In genomic region chr12:57522019-57522886, GRCh38 we compare ENCODE assay signal across 8 cellular contexts. TPM values are rescaled to one million over a fixed set of nuclear protein-coding genes. Genes with fewer than 3 reads are reported as not detected.
DNase-seq lines count a peak whose midpoint lies in the region; ATAC-seq and TF ChIP-seq lines count a peak whose summit lies in the region.

MBD6 (plus strand) TSS chr12:57522824; CDS start chr12:57524304, 1,480 bp downstream.

- peaks cover 58% of the 10 kb centered on the region for H3K4me1 Mint-ChIP-seq in activated B cell treated with CpG ODN at 0.5 μM for 24 hours

- H3K9me3 ChIP-seq in AG04450 (ENCODE audit: control insufficient read depth, insufficient read depth, low read length) = peaks cover 5% of the 10 kb centered on the region; the same call in 1 of the 2 replicates

- H3K4me3 ChIP-seq in AG04450 (ENCODE audit: low read depth, low read length) = peak within 1 kb of the TSS; percentile 93
- peak within 1 kb of the TSS; percentile 84 to 86 for H3K4me3 ChIP-seq in cardiac fibroblast (replicated peaks in 1 of 2; ENCODE audit: low read depth in 2 of 2, low read length in 2 of 2)

- ATAC-seq in GM18907 (IDR thresholded peaks at IDR 0.05; ENCODE audit: unreplicated experiment) (peak; percentile 41), HG03139 (IDR thresholded peaks at IDR 0.05; ENCODE audit: unreplicated experiment) (peak; percentile 35), activated B cell treated with CpG ODN at 0.5 μM for 24 hours (ENCODE audit: low read depth) (peak; percentile 34)

- TF ChIP-seq CTCF in AG04450 (IDR thresholded peaks at IDR 0.05; ENCODE audit: low read depth, low read length) (no peak), activated B cell treated with CpG ODN at 0.5 μM for 24 hours (IDR thresholded peaks at IDR 0.05) (no peak), cardiac fibroblast (IDR thresholded peaks at IDR 0.05; ENCODE audit: low read depth, low read length) (no peak)

- CTCF ChIA-PET in AG04450 (lab: Charles Lee) = no interaction called here
- CTCF ChIA-PET in activated B cell treated with CpG ODN at 0.5 μM for 24 hours (lab: Charles Lee) = no interaction called here

- H3K36me3 Mint-ChIP-seq in activated B cell treated with CpG ODN at 0.5 μM for 24 hours (ENCODE audit: low read depth) = peaks cover 60% of the 10 kb centered on the region

- no peaks in the 10 kb centered on the region for H3K27me3 ChIP-seq in AG04450 (ENCODE audit: control insufficient read depth, insufficient read depth, low read length)

- no peaks in the 10 kb centered on the region for H3K27me3 Mint-ChIP-seq in activated B cell treated with CpG ODN at 0.5 μM for 24 hours

- peak within 1 kb of the TSS; percentile 98 for H3K4me3 Mint-ChIP-seq in activated B cell treated with CpG ODN at 0.5 μM for 24 hours

- DNase-seq in AG04450 (ENCODE audit: low read depth, low spot score) (peak; percentile 89), NCI-H345 (lab: John Stamatoyannopoulos, UW) (peak; percentile 85), activated B cell treated with CpG ODN at 0.5 μM for 24 hours (peak; percentile 90), cardiac fibroblast (ENCODE audit: low read depth in 2 of 2) (peak; percentile 92 to 95), islet precursor cell (peak; percentile 96)
- peak; percentile 81 to 88 (median 86) for DNase-seq in stimulated activated CD4-positive, alpha-beta T cell treated with anti-CD3 and anti-CD28 coated beads, Interleukin-12 subunit alpha, Interleukin-12 subunit beta, amount 100 ng/mL, for 48 hours (ENCODE audit: low read depth in 2 of 3, low spot score in 1 of 3)

- intact Hi-C loops in activated B cell treated with CpG ODN at 0.5 μM for 24 hours (cut with micrococcal nuclease) = loop anchor here (1.0 to 5.0 kb wide), 8 partner anchors 25 to 1695 kb away; partner anchors contain the start of genes DCTN2, DNAJC14, PIP4K2C and RPL41

- H3K27ac ChIP-seq in AG04450 (ENCODE audit: low read depth, low read length) = peak within 1 kb of the TSS; percentile 98

- H3K27ac Mint-ChIP-seq in activated B cell treated with CpG ODN at 0.5 μM for 24 hours = peak within 1 kb of the TSS; percentile 99

- POLR2A ChIA-PET in AG04450 (lab: Yijun Ruan, JAX) = no interaction called here
- POLR2A ChIA-PET in activated B cell treated with CpG ODN at 0.5 μM for 24 hours (lab: Charles Lee) = interaction anchor here (1.2 to 2.2 kb wide), 3 partner anchors 9 to 42 kb away, joined by 3 to 18 read pairs (median 10); partner anchors contain the start of genes ARHGAP9 and DCTN2

- H3K9me3 Mint-ChIP-seq in activated B cell treated with CpG ODN at 0.5 μM for 24 hours = no peaks in the 10 kb centered on the region

RNA-seq across cellular contexts. Expression of gene MBD6, which starts in this region (rescaled TPM):
- 3.3 and 4.9 TPM in 2 replicates for polyA plus RNA-seq in AG04450 (2011; rRNA removed)
- 7.4 and 7.5 TPM in 2 replicates for polyA minus RNA-seq in AG04450 (2011; rRNA and poly(A)+ RNA removed)
- total RNA-seq in activated B cell treated with CpG ODN at 0.5 μM for 24 hours = 96.0 and 105 TPM in 2 replicates

Comparison
In these comparisons a context has a peak if more than half of its experiments do, and no peak if none do; other contexts are left out.
1. Peak in every context shown above with its lines: DNase-seq, ATAC-seq, H3K4me3 ChIP-seq and H3K27ac ChIP-seq.